Comparison of ENCODE assay signal across 10 cellular contexts in the genomic region with DNA sequence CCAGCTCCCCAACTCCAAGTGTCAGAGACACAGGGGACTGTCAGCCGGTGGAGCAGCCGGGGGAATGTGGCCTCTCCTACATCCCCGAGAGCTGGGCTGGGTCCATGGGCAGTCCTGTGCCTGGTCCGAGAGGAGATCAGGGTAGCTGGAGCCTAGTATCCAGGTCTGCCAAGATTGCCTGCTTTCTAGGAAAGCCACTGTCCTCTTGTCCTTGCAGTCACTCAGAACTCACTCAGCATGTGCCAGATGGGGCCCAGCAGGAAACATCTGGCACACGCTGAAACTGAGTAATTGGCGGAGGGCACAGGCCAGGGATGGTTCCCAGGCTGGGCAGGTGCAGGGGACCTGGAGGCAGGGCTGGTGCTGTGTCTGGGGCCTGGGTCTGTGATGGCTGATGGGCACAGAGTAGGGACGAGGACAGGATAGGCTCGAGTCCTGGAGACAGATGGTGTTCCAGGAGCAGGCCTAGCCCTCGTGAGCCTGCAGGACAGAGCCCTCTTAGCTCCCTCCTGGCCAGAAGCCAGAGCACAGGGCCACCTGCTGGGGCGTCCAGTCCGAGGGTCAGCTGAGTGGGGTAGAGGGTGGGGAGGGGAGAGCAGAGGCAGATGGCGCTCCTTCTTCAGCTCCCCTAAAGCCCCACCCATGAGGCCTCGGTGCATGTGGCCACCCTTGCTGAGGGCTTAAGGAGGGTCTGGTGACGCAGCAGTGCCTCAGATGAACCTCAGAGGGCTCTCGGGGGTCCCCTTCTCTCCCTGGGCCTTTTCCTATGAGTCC. TPM values are rescaled to one million over a fixed set of nuclear protein-coding genes. Genes with fewer than 3 reads are reported as not detected.
DNase-seq lines count a peak whose midpoint lies in the region; ATAC-seq and TF ChIP-seq lines count a peak whose summit lies in the region.
"Had no signal": no experiment of that assay in that cellular context is flagged by ENCODE, and none has a peak within 500 bp of the region (broad histone marks: within the 10 kb centered on the region; RNA-seq: fewer than 3 reads in every experiment).

No MANE protein-coding gene starts in this region.

- 77 to 91% (median 86%) methylated on average over 13 to 15 of the region's 15 CpGs for WGBS in ovary, 3 donors

- H4K20me1 ChIP-seq in OCI-LY7 (ENCODE audit: insufficient read depth, low read length), result no peaks in the 10 kb centered on the region

- no peak for TF ChIP-seq CTCF in ovary (IDR thresholded peaks at IDR 0.05)
- no peak for TF ChIP-seq CTCF in OCI-LY7 (conservative IDR thresholded peaks at IDR 0.05; ENCODE audit: low read length)

- intact Hi-C loops in ovary (cut with DNase I) (no loop called here), OCI-LY7 (cut with micrococcal nuclease; ENCODE audit: unreplicated experiment) (no loop called here)

- no peak for TF ChIP-seq EP300 in ovary (IDR thresholded peaks at IDR 0.05)

- no peak overlapping the region for H3K4me2 ChIP-seq in OCI-LY7 (ENCODE audit: low read length)

- no peaks in the 10 kb centered on the region for H3K27me3 ChIP-seq in effector memory CD4-positive, alpha-beta T cell (replicated peaks; ENCODE audit: control insufficient read depth, insufficient read depth, low read length, poor library complexity, severe bottlenecking)
- no peaks in the 10 kb centered on the region for H3K27me3 ChIP-seq in ovary
- H3K27me3 ChIP-seq: cardiac muscle cell had no signal

- CTCF ChIA-PET in OCI-LY7 (lab: Charles Lee; ENCODE audit: unreplicated experiment), result no interaction called here

- H2AFZ ChIP-seq in OCI-LY7 (ENCODE audit: low read length), result no peak overlapping the region

- DNase-seq in NCI-H1694 treated with DMSO at 0.1 percent for 48 hours (lab: John Stamatoyannopoulos, UW), result peak; percentile 39
- DNase-seq in NCI-H1694 (lab: John Stamatoyannopoulos, UW), result no peak
- DNase-seq in NCI-H524 (lab: John Stamatoyannopoulos, UW), result peak; percentile 97 to 100
- no peak for DNase-seq in effector memory CD4-positive, alpha-beta T cell
- DNase-seq in ovary, result peak in 3 of 5 donors; percentile 18 to 30 (median 20)
- DNase-seq in GDM1 (lab: John Stamatoyannopoulos, UW), result no peak
- no peak for DNase-seq in OCI-LY7 (ENCODE audit: low spot score)

- no peaks in the 10 kb centered on the region for H3K9me2 ChIP-seq in OCI-LY7 (ENCODE audit: insufficient read depth, low read length)

- no peak for ATAC-seq in GM18868 (IDR thresholded peaks at IDR 0.05; ENCODE audit: unreplicated experiment)

- POLR2A ChIA-PET in OCI-LY7 (lab: Charles Lee), result interaction anchor here (0.8 kb wide), 1 partner anchor 41 kb away, joined by 3 read pairs; no protein-coding TSS in a partner anchor

- H3K4me1 ChIP-seq in effector memory CD4-positive, alpha-beta T cell (ENCODE audit: control insufficient read depth, insufficient read depth, low read length, poor library complexity, severe bottlenecking), result no peaks in the 10 kb centered on the region
- H3K4me1 ChIP-seq in ovary (ENCODE audit: insufficient read depth) (no peaks in the 10 kb centered on the region), OCI-LY7 (ENCODE audit: insufficient read depth, low read length, poor library complexity, severe bottlenecking) (no peaks in the 10 kb centered on the region)

- TF ChIP-seq POLR2A in ovary (IDR thresholded peaks at IDR 0.05), result no peak

- peak overlapping the region; percentile 21 for H3K27ac ChIP-seq in effector memory CD4-positive, alpha-beta T cell (ENCODE audit: insufficient read depth, low read length, poor library complexity, severe bottlenecking)
- H3K27ac ChIP-seq in ovary (no peak overlapping the region), OCI-LY7 (ENCODE audit: low read depth, low read length, poor library complexity, severe bottlenecking) (no peak overlapping the region)
- H3K27ac ChIP-seq: cardiac muscle cell, HL-60 had no signal

- no peaks in the 10 kb centered on the region for H3K79me2 ChIP-seq in OCI-LY7 (ENCODE audit: insufficient read depth, low read depth, low read length)

- H3K4me3 ChIP-seq in effector memory CD4-positive, alpha-beta T cell (ENCODE audit: insufficient read depth, low read depth, low read length, poor library complexity, severe bottlenecking), result no peak overlapping the region
- H3K4me3 ChIP-seq in ovary, result no peak overlapping the region
- H3K4me3 ChIP-seq in OCI-LY7 (ENCODE audit: low read depth, low read length, poor library complexity, severe bottlenecking), result no peak overlapping the region
- H3K4me3 ChIP-seq: cardiac muscle cell had no signal

- peaks cover 91% of the 10 kb centered on the region for H3K36me3 ChIP-seq in effector memory CD4-positive, alpha-beta T cell (ENCODE audit: control insufficient read depth, insufficient read depth, low read length)
- no peaks in the 10 kb centered on the region for H3K36me3 ChIP-seq in ovary
- peaks cover 53% of the 10 kb centered on the region for H3K36me3 ChIP-seq in OCI-LY7 (ENCODE audit: insufficient read depth, low read length)
- H3K36me3 ChIP-seq: cardiac muscle cell had no signal

- H3K9me3 ChIP-seq in effector memory CD4-positive, alpha-beta T cell (ENCODE audit: control insufficient read depth, low read length), result no peaks in the 10 kb centered on the region
- H3K9me3 ChIP-seq in ovary (no peaks in the 10 kb centered on the region), OCI-LY7 (ENCODE audit: low read length) (no peaks in the 10 kb centered on the region)

- no TSS peak for BruUV-seq in OCI-LY7 (replicated peaks; lab: Mats Ljungman, UMichigan)

RNA-seq across cellular contexts. Expression of gene ADCY7, which starts 31.1 kb away (rescaled TPM):
- 10 to 100 TPM; 23.4 to 78.9 (median 39.5) TPM for total RNA-seq in ovary
- 10 to 100 TPM; 10.2 to 10.7 TPM for polyA plus RNA-seq in ovary
- 36.9 and 49.9 TPM in 2 replicates for total RNA-seq in OCI-LY7 (2014; rRNA removed; shearing (Covaris generic))
- 62.0 and 77.7 TPM in 2 replicates for total RNA-seq in OCI-LY7 (2022)

Comparison
In these comparisons a context has a peak if more than half of its experiments do, and no peak if none do; other contexts are left out.
1. DNase-seq: peak in NCI-H1694 treated with DMSO at 0.1 percent for 48 hours (single experiment), NCI-H524 (2 of 2) and ovary (3 of 5); none in NCI-H1694 (single experiment), effector memory CD4-positive, alpha-beta T cell (0 of 3), GDM1 (single experiment) and OCI-LY7 (single experiment).